Comparison of ENCODE assay signal across 1 cellular context in genomic region chr11:92917927-92918326, GRCh38.
TF ChIP-seq lines count a peak whose summit lies in the region.

No MANE protein-coding gene starts in this region.

TF ChIP-seq in GM23338, 12 proteins besides CTCF, POLR2A, EP300 and RAD21 (continued from another document):
- TF ChIP-seq, protein P1, sequence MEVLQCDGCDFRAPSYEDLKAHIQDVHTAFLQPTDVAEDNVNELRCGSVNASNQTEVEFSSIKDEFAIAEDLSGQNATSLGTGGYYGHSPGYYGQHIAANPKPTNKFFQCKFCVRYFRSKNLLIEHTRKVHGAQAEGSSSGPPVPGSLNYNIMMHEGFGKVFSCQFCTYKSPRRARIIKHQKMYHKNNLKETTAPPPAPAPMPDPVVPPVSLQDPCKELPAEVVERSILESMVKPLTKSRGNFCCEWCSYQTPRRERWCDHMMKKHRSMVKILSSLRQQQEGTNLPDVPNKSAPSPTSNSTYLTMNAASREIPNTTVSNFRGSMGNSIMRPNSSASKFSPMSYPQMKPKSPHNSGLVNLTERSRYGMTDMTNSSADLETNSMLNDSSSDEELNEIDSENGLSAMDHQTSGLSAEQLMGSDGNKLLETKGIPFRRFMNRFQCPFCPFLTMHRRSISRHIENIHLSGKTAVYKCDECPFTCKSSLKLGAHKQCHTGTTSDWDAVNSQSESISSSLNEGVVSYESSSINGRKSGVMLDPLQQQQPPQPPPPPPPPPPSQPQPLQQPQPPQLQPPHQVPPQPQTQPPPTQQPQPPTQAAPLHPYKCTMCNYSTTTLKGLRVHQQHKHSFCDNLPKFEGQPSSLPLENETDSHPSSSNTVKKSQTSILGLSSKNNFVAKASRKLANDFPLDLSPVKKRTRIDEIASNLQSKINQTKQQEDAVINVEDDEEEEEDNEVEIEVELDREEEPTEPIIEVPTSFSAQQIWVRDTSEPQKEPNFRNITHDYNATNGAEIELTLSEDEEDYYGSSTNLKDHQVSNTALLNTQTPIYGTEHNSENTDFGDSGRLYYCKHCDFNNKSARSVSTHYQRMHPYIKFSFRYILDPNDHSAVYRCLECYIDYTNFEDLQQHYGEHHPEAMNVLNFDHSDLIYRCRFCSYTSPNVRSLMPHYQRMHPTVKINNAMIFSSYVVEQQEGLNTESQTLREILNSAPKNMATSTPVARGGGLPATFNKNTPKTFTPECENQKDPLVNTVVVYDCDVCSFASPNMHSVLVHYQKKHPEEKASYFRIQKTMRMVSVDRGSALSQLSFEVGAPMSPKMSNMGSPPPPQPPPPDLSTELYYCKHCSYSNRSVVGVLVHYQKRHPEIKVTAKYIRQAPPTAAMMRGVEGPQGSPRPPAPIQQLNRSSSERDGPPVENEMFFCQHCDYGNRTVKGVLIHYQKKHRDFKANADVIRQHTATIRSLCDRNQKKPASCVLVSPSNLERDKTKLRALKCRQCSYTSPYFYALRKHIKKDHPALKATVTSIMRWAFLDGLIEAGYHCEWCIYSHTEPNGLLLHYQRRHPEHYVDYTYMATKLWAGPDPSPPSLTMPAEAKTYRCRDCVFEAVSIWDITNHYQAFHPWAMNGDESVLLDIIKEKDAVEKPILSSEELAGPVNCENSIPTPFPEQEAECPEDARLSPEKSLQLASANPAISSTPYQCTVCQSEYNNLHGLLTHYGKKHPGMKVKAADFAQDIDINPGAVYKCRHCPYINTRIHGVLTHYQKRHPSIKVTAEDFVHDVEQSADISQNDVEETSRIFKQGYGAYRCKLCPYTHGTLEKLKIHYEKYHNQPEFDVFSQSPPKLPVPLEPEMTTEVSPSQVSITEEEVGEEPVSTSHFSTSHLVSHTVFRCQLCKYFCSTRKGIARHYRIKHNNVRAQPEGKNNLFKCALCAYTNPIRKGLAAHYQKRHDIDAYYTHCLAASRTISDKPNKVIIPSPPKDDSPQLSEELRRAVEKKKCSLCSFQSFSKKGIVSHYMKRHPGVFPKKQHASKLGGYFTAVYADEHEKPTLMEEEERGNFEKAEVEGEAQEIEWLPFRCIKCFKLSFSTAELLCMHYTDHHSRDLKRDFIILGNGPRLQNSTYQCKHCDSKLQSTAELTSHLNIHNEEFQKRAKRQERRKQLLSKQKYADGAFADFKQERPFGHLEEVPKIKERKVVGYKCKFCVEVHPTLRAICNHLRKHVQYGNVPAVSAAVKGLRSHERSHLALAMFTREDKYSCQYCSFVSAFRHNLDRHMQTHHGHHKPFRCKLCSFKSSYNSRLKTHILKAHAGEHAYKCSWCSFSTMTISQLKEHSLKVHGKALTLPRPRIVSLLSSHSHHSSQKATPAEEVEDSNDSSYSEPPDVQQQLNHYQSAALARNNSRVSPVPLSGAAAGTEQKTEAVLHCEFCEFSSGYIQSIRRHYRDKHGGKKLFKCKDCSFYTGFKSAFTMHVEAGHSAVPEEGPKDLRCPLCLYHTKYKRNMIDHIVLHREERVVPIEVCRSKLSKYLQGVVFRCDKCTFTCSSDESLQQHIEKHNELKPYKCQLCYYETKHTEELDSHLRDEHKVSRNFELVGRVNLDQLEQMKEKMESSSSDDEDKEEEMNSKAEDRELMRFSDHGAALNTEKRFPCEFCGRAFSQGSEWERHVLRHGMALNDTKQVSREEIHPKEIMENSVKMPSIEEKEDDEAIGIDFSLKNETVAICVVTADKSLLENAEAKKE (CRISPR knock-in tag; IDR thresholded peaks at IDR 0.05): no peak
- no peak for TF ChIP-seq JUNB (IDR thresholded peaks at IDR 0.05; ENCODE audit: unreplicated experiment)
- TF ChIP-seq POLR2AphosphoS5 (IDR thresholded peaks at IDR 0.05; ENCODE audit: low read depth): no peak
